17 cellular contexts compared by ENCODE assay signal in the genomic region with DNA sequence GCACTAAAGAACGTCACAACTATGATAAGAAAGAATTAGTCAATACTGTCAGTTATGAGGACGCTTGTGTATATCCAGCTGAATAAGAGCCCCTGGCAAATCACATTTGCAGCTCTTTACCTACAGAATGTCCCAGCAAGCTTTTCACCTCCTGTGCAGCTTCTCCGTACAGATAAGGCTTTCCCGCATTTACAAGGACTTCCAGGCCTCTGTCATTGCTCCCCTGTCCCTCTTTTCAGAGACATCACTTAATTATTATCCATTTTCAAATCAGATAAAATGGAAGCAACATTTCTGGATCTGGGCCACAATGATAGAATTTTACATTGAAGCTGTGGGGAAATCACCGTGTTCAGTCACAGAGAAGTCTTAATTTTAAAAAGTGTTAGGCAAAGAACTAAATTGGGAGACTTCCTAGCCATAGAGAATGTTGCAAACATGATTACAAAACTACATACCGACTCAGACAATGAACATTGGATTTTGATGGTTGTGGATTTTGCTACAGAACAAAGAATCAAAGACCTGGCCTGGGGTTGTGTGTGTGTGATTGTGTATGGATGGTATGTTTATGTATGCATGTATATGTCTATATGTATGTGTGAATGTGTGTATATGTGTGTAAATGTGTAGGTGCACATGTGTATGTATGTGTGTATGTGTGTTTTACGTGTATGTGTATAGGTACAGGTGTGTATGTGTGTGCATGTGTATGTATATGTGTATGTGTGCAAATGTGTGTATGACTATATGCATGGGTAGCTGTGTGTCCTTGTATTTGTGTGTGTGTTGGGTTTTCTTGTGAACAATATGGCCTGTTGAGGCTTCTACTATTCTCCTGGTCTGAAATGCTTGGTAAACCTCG. TPM values are rescaled to one million over a fixed set of nuclear protein-coding genes. Genes with fewer than 3 reads are reported as not detected.
DNase-seq lines count a peak whose midpoint lies in the region; ATAC-seq, FAIRE-seq and TF ChIP-seq lines count a peak whose summit lies in the region.
"Had no signal": no experiment of that assay in that cellular context is flagged by ENCODE, and none has a peak within 500 bp of the region (broad histone marks: within the 10 kb centered on the region; RNA-seq: fewer than 3 reads in every experiment).

No MANE protein-coding gene starts in this region.

- no peak overlapping the region for H3K27ac Mint-ChIP-seq in activated CD8-positive, alpha-beta T cell treated with anti-CD3 and anti-CD28 coated beads for 36 hours
- H3K27ac Mint-ChIP-seq: T-helper 1 cell treated with Interleukin-12 subunit alpha and Interleukin-12 subunit beta and Interleukin-4 antibody, amounts not matched to agents 30 μg/mL and 1 μg/mL, for 36 hours had no signal

- H3K27ac ChIP-seq in heart right ventricle (peak overlapping the region in 9 of 10 donors; percentile 45 to 91 (median 53)), caudate nucleus (ENCODE audit: low read depth, low read length) (peak overlapping the region; percentile 38), osteoblast (ENCODE audit: low read depth, low read length) (peak overlapping the region; percentile 60)

- DNase-seq in heart right ventricle (no peak), cardiac septum (ENCODE audit: low spot score) (no peak), caudate nucleus (lab: John Stamatoyannopoulos, UW) (no peak), osteoblast (ENCODE audit: insufficient read length, low spot score, missing footprints) (no peak), urothelium cell line (ENCODE audit: low spot score) (no peak), cortex of kidney (lab: John Stamatoyannopoulos, UW) (no peak)
- DNase-seq in activated CD4-positive, alpha-beta T cell treated with anti-CD3 and anti-CD28 coated beads for 48 hours, result no peak
- DNase-seq in activated CD8-positive, alpha-beta T cell treated with anti-CD3 and anti-CD28 coated beads for 36 hours, result no peak
- DNase-seq: activated CD4-positive, alpha-beta T cell treated with anti-CD3 and anti-CD28 coated beads for 1 hour; activated T-cell treated with anti-CD3 and anti-CD28 coated beads, Interleukin-2, amount 50 U/mL, for 4 hours; amygdala; DMS 273 treated with DMSO at 0.1 percent for 48 hours; effector memory CD4-positive, alpha-beta T cell; NCI-H345 had no signal

- peak; percentile 90 for FAIRE-seq in urothelium cell line (lab: Jason Lieb, UNC)

- POLR2A ChIA-PET in activated CD8-positive, alpha-beta T cell treated with anti-CD3 and anti-CD28 coated beads for 36 hours (lab: Charles Lee), result no interaction called here

- peak overlapping the region; percentile 68 for H2AFZ ChIP-seq in osteoblast (ENCODE audit: low read length)

- H3K27me3 ChIP-seq in heart right ventricle (no peaks in the 10 kb centered on the region), osteoblast (ENCODE audit: insufficient read depth, low read length) (no peaks in the 10 kb centered on the region)
- H3K27me3 ChIP-seq: spleen had no signal

- no peaks in the 10 kb centered on the region for H4K20me1 ChIP-seq in osteoblast (ENCODE audit: insufficient read depth, low read length)

- no peak for ATAC-seq in heart right ventricle
- ATAC-seq in activated CD8-positive, alpha-beta T cell treated with anti-CD3 and anti-CD28 coated beads for 36 hours, result no peak
- ATAC-seq: activated T-cell treated with anti-CD3 and anti-CD28 coated beads, Interleukin-2, amount 50 U/mL, for 4 hours had no signal

- TF ChIP-seq CTCF in heart right ventricle (IDR thresholded peaks at IDR 0.05) (no peak), osteoblast (IDR thresholded peaks at IDR 0.05; ENCODE audit: extremely low read depth, low read depth, low read length) (no peak)
- no peak for TF ChIP-seq CTCF in activated CD8-positive, alpha-beta T cell treated with anti-CD3 and anti-CD28 coated beads for 36 hours (IDR thresholded peaks at IDR 0.05)

- H3K4me3 ChIP-seq in heart right ventricle (no peak overlapping the region), osteoblast (ENCODE audit: insufficient read depth, low read length) (no peak overlapping the region)
- H3K4me3 ChIP-seq: spleen had no signal

- H3K4me1 ChIP-seq in heart right ventricle, result peaks cover 25 to 99% (median 82%) of the 10 kb centered on the region in 9 donors
- peaks cover 25% of the 10 kb centered on the region for H3K4me1 ChIP-seq in osteoblast (ENCODE audit: insufficient read depth, low read length)

- H3K9me3 ChIP-seq in heart right ventricle, result peaks cover 0 to 9% (median 4%) of the 10 kb centered on the region in 11 donors
- H3K9me3 ChIP-seq in osteoblast (ENCODE audit: low read depth, low read length), result no peaks in the 10 kb centered on the region

- H3K36me3 Mint-ChIP-seq in activated CD8-positive, alpha-beta T cell treated with anti-CD3 and anti-CD28 coated beads for 36 hours (ENCODE audit: low read depth), result peaks cover 2% of the 10 kb centered on the region

- intact Hi-C loops in heart right ventricle (cut with DNase I) (no loop called here), cardiac septum (cut with DNase I) (no loop called here)
- intact Hi-C loops in activated CD8-positive, alpha-beta T cell treated with anti-CD3 and anti-CD28 coated beads for 36 hours (cut with micrococcal nuclease), result no loop called here

- H3K9me3 Mint-ChIP-seq in activated CD8-positive, alpha-beta T cell treated with anti-CD3 and anti-CD28 coated beads for 36 hours, result peaks cover 2% of the 10 kb centered on the region

- WGBS in heart right ventricle, 2 donors, result 76 to 84% methylated on average over 8 of the region's 8 CpGs

- H3K36me3 ChIP-seq in heart right ventricle (peaks cover 0 to 69% (median 6%) of the 10 kb centered on the region in 9 donors), osteoblast (ENCODE audit: insufficient read depth, low read length) (no peaks in the 10 kb centered on the region)

- CTCF ChIA-PET in activated CD8-positive, alpha-beta T cell treated with anti-CD3 and anti-CD28 coated beads for 36 hours (lab: Charles Lee), result interaction anchor here (1.0 kb wide), 1 partner anchor 206 kb away, joined by 4 read pairs; no protein-coding TSS in a partner anchor

- H3K4me2 ChIP-seq in osteoblast (ENCODE audit: insufficient read depth, low read length), result peak overlapping the region; percentile 56

- H3K79me2 ChIP-seq in osteoblast (ENCODE audit: insufficient read depth, low read length), result peaks cover 45% of the 10 kb centered on the region

- no peaks in the 10 kb centered on the region for H3K27me3 Mint-ChIP-seq in activated CD8-positive, alpha-beta T cell treated with anti-CD3 and anti-CD28 coated beads for 36 hours

- H3K4me1 Mint-ChIP-seq in activated CD8-positive, alpha-beta T cell treated with anti-CD3 and anti-CD28 coated beads for 36 hours (ENCODE audit: low read depth), result peaks cover 6% of the 10 kb centered on the region

- H3K4me3 Mint-ChIP-seq in activated CD8-positive, alpha-beta T cell treated with anti-CD3 and anti-CD28 coated beads for 36 hours, result no peak overlapping the region
- H3K4me3 Mint-ChIP-seq: activated T-cell treated with anti-CD3 and anti-CD28 coated beads, Interleukin-2, amount 50 U/mL, for 4 hours; nephron; T-helper 1 cell treated with Interleukin-12 subunit alpha and Interleukin-12 subunit beta and Interleukin-4 antibody, amounts not matched to agents 30 μg/mL and 1 μg/mL, for 36 hours had no signal

RNA-seq across cellular contexts. Expression of a gene that starts 41.5 kb away (rescaled TPM):
- total RNA-seq in heart right ventricle (100 to 1,000 TPM in 1 of 10 donors, 10 to 100 TPM in 9; 52.0 to 103 (median 69.7) TPM), cardiac septum (45.7 TPM), osteoblast (10.6 and 18.1 TPM in 2 replicates)
- 10 to 100 TPM; 35.7 to 61.5 TPM for polyA plus RNA-seq in heart right ventricle
- 1 to 10 TPM; 1.1 to 3.1 TPM for total RNA-seq in activated CD8-positive, alpha-beta T cell treated with anti-CD3 and anti-CD28 coated beads for 36 hours
